29 cellular contexts compared by ENCODE assay signal in genomic region chr5:100188778-100189177, GRCh38.
"Had no signal": no experiment of that assay in that cellular context is flagged by ENCODE, and none has a peak within 500 bp of the region (broad histone marks: within the 10 kb centered on the region; RNA-seq: fewer than 3 reads in every experiment).

No MANE protein-coding gene starts in this region.

- H3K9me3 Mint-ChIP-seq: endodermal cell had no signal

- H3K27ac ChIP-seq: ascending aorta, breast epithelium, cardiac muscle cell, coronary artery, dorsolateral prefrontal cortex had no signal

- ATAC-seq: activated CD4-positive, alpha-beta T cell treated with anti-CD3 and anti-CD28 coated beads for 36 hours; activated naive CD4-positive, alpha-beta T cell treated with anti-CD3 and anti-CD28 coated beads, Interleukin-2, amount 50 U/mL, for 72 hours; activated T-cell treated with anti-CD3 and anti-CD28 coated beads, Interleukin-2, amount 50 U/mL, for 72 hours; esophagus mucosa had no signal

- H3K27ac Mint-ChIP-seq: activated CD4-positive, alpha-beta memory T cell treated with anti-CD3 and anti-CD28 coated beads for 36 hours; activated CD4-positive, alpha-beta T cell treated with anti-CD3 and anti-CD28 coated beads for 36 hours; activated CD4-positive, alpha-beta T cell treated with anti-CD3 and anti-CD28 coated beads, Interleukin-2, amount 10 ng/mL, durations not matched to agents 24 days and 14 days; activated naive CD4-positive, alpha-beta T cell treated with anti-CD3 and anti-CD28 coated beads, Interleukin-2, amount 10 ng/mL, durations not matched to agents 7 days and 5 days; activated naive CD4-positive, alpha-beta T cell treated with anti-CD3 and anti-CD28 coated beads, Interleukin-2, amount 50 U/mL, for 72 hours; activated naive CD8-positive, alpha-beta T cell treated with anti-CD3 and anti-CD28 coated beads, Interleukin-2, amount 10 ng/mL, durations not matched to agents 7 days and 5 days; activated T-cell treated with anti-CD3 and anti-CD28 coated beads, Interleukin-2, amount 50 U/mL, for 24 hours; activated T-cell treated with anti-CD3 and anti-CD28 coated beads, Interleukin-2, amount 50 U/mL, for 72 hours; brain; dendritic cell treated with granulocyte-macrophage colony-stimulating factor and Interleukin-4, amounts not matched to agents 40 ng/mL and 50 ng/mL, for 4 days; endodermal cell had no signal

- H3K4me1 Mint-ChIP-seq: activated CD4-positive, alpha-beta T cell treated with anti-CD3 and anti-CD28 coated beads for 36 hours; activated CD4-positive, alpha-beta T cell treated with anti-CD3 and anti-CD28 coated beads, Interleukin-2, amount 10 ng/mL, durations not matched to agents 24 days and 14 days; activated naive CD4-positive, alpha-beta T cell treated with anti-CD3 and anti-CD28 coated beads, Interleukin-2, amount 10 ng/mL, durations not matched to agents 7 days and 5 days; activated naive CD8-positive, alpha-beta T cell treated with anti-CD3 and anti-CD28 coated beads, Interleukin-2, amount 10 ng/mL, durations not matched to agents 7 days and 5 days had no signal

- H3K36me3 Mint-ChIP-seq: activated CD4-positive, alpha-beta memory T cell treated with anti-CD3 and anti-CD28 coated beads for 36 hours; activated naive CD4-positive, alpha-beta T cell treated with anti-CD3 and anti-CD28 coated beads, Interleukin-2, amount 10 ng/mL, durations not matched to agents 7 days and 5 days; activated naive CD4-positive, alpha-beta T cell treated with anti-CD3 and anti-CD28 coated beads, Interleukin-2, amount 50 U/mL, for 72 hours; activated naive CD8-positive, alpha-beta T cell treated with anti-CD3 and anti-CD28 coated beads, Interleukin-2, amount 10 ng/mL, durations not matched to agents 7 days and 5 days; brain had no signal

- H3K36me3 ChIP-seq: ascending aorta, breast epithelium, cardiac muscle cell had no signal

- H3K9me3 ChIP-seq: ascending aorta, breast epithelium had no signal

- DNase-seq: activated CD4-positive, alpha-beta memory T cell treated with anti-CD3 and anti-CD28 coated beads for 36 hours; activated CD4-positive, alpha-beta T cell treated with anti-CD3 and anti-CD28 coated beads for 36 hours; activated CD4-positive, alpha-beta T cell treated with anti-CD3 and anti-CD28 coated beads, Interleukin-2, amount 10 ng/mL, durations not matched to agents 24 days and 14 days; activated CD4-positive, CD25-positive, alpha-beta regulatory T cell; activated CD4-positive, CD25-positive, alpha-beta regulatory T cell treated with anti-CD3 and anti-CD28 coated beads, Interleukin-2, amount 50 U/mL, for 72 hours; activated CD8-positive, alpha-beta memory T cell treated with anti-CD3 and anti-CD28 coated beads, Interleukin-2, amount 50 U/mL, for 48 hours; activated gamma-delta T cell; activated naive CD4-positive, alpha-beta T cell; activated naive CD4-positive, alpha-beta T cell treated with anti-CD3 and anti-CD28 coated beads, Interleukin-2, amount 10 ng/mL, durations not matched to agents 7 days and 5 days; activated naive CD8-positive, alpha-beta T cell treated with anti-CD3 and anti-CD28 coated beads, Interleukin-2, amount 10 ng/mL, durations not matched to agents 7 days and 5 days; activated T-cell treated with anti-CD3 and anti-CD28 coated beads for 4 hours; activated T-cell treated with anti-CD3 and anti-CD28 coated beads, Interleukin-2, amount 50 U/mL, for 24 hours; activated T-cell treated with anti-CD3 and anti-CD28 coated beads, Interleukin-2, amount 50 U/mL, for 72 hours; central memory CD4-positive, alpha-beta T cell; cerebellar nuclear complex; dorsolateral prefrontal cortex; effector memory CD4-positive, alpha-beta T cell; endodermal cell; foreskin fibroblast; head of caudate nucleus; T-helper 2 cell had no signal

- H3K27me3 ChIP-seq: ascending aorta, breast epithelium, cardiac muscle cell, dorsolateral prefrontal cortex had no signal

- H3K4me3 Mint-ChIP-seq: activated CD4-positive, alpha-beta memory T cell treated with anti-CD3 and anti-CD28 coated beads for 36 hours; activated CD4-positive, alpha-beta T cell treated with anti-CD3 and anti-CD28 coated beads for 36 hours; activated CD4-positive, alpha-beta T cell treated with anti-CD3 and anti-CD28 coated beads, Interleukin-2, amount 10 ng/mL, durations not matched to agents 24 days and 14 days; activated naive CD4-positive, alpha-beta T cell treated with anti-CD3 and anti-CD28 coated beads, Interleukin-2, amount 10 ng/mL, durations not matched to agents 7 days and 5 days; activated naive CD8-positive, alpha-beta T cell treated with anti-CD3 and anti-CD28 coated beads, Interleukin-2, amount 10 ng/mL, durations not matched to agents 7 days and 5 days; activated T-cell treated with anti-CD3 and anti-CD28 coated beads, Interleukin-2, amount 50 U/mL, for 24 hours; activated T-cell treated with anti-CD3 and anti-CD28 coated beads, Interleukin-2, amount 50 U/mL, for 72 hours; brain; dendritic cell treated with granulocyte-macrophage colony-stimulating factor and Interleukin-4, amounts not matched to agents 40 ng/mL and 50 ng/mL, for 4 days; endodermal cell had no signal

- H3K4me1 ChIP-seq: ascending aorta, breast epithelium had no signal

- H3K27me3 Mint-ChIP-seq: activated CD4-positive, alpha-beta memory T cell treated with anti-CD3 and anti-CD28 coated beads for 36 hours; activated CD4-positive, alpha-beta T cell treated with anti-CD3 and anti-CD28 coated beads for 36 hours; activated CD4-positive, alpha-beta T cell treated with anti-CD3 and anti-CD28 coated beads, Interleukin-2, amount 10 ng/mL, durations not matched to agents 24 days and 14 days; activated naive CD4-positive, alpha-beta T cell treated with anti-CD3 and anti-CD28 coated beads, Interleukin-2, amount 10 ng/mL, durations not matched to agents 7 days and 5 days; activated naive CD8-positive, alpha-beta T cell treated with anti-CD3 and anti-CD28 coated beads, Interleukin-2, amount 10 ng/mL, durations not matched to agents 7 days and 5 days; activated T-cell treated with anti-CD3 and anti-CD28 coated beads, Interleukin-2, amount 50 U/mL, for 24 hours; brain; dendritic cell treated with granulocyte-macrophage colony-stimulating factor and Interleukin-4, amounts not matched to agents 40 ng/mL and 50 ng/mL, for 4 days had no signal

- H3K4me3 ChIP-seq: ascending aorta, breast epithelium, cardiac muscle cell, coronary artery, dorsolateral prefrontal cortex had no signal
